26 cellular contexts compared by ENCODE assay signal in the genomic region with DNA sequence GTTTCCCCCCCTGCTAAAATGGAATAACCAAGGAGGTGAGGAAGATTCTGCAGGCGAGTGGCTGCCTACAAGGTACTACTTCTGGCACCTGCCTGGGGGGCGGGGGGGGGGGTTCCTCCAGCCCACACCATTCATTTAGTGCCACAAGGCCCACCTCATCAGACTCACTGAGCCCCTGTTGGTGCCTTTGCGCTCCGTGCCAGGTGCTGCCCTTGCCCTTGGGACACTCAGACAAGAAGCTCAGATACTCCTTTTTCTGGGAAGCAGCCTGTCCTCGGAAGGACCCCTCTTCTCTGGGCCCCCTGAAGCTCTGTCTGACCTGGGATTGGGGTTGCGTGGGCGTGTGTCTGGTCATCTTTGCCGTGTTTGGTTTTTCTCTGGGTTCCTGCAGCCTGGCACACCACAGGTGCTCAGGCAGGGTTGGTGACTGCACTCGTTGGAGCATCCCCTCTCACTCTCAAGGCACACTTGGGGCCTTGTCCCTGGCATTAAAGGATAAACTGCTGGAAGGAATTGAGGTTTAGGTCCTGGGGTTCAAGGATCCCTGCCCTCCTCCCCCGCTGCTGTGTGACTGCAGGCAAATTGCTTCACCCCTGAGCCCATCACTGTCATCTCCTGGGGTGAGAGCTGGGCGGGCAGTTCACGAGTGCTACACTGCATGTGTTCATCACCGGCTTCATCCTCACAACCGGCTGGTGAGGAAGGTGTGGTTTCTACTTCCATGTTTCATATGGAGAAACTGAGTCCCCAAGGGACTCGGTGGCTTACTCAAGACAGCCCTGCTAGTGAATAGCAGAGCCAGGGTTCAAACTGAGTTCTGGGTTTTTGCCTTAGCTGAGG. TPM values are rescaled to one million over a fixed set of nuclear protein-coding genes. Genes with fewer than 3 reads are reported as not detected.
DNase-seq lines count a peak whose midpoint lies in the region; ATAC-seq, FAIRE-seq and TF ChIP-seq lines count a peak whose summit lies in the region.
"Had no signal": no experiment of that assay in that cellular context is flagged by ENCODE, and none has a peak within 500 bp of the region (broad histone marks: within the 10 kb centered on the region; RNA-seq: fewer than 3 reads in every experiment).

No MANE protein-coding gene starts in this region.

- FAIRE-seq in K562 (lab: Jason Lieb, UNC), result no peak
- FAIRE-seq: endothelial cell of umbilical vein had no signal

- no peak overlapping the region for H3K4me3 Mint-ChIP-seq in CD14-positive monocyte
- H3K4me3 Mint-ChIP-seq: activated CD4-positive, alpha-beta memory T cell treated with anti-CD3 and anti-CD28 coated beads for 36 hours; activated T-cell treated with anti-CD3 and anti-CD28 coated beads, Interleukin-2, amount 50 U/mL, for 72 hours; neural progenitor cell; type B pancreatic cell had no signal

- POLR2A ChIA-PET in K562 (lab: Yijun Ruan, JAX), result interaction anchor here (0.6 kb wide), 1 partner anchor 8 kb away, joined by 3 read pairs; no protein-coding TSS in a partner anchor

- H3K79me2 ChIP-seq in K562 (ENCODE audit: control insufficient read depth, insufficient read depth, low read length), result no peaks in the 10 kb centered on the region

- no peaks in the 10 kb centered on the region for H3K4me1 Mint-ChIP-seq in CD14-positive monocyte

- H3K27ac ChIP-seq in K562 (ENCODE audit: extremely low read depth, low read depth, low read length) (no peak overlapping the region), left lung (no peak overlapping the region), spleen (no peak overlapping the region), gastroesophageal sphincter (no peak overlapping the region)
- H3K27ac ChIP-seq: brain microvascular endothelial cell, gastrocnemius medialis, neural progenitor cell, right lobe of liver, RWPE1 had no signal

- no peak overlapping the region for H2AFZ ChIP-seq in K562 (ENCODE audit: low read depth, low read length)
- H2AFZ ChIP-seq: neural progenitor cell had no signal

- intact Hi-C loops in CD14-positive monocyte (cut with micrococcal nuclease) (no loop called here), K562 (cut with micrococcal nuclease) (no loop called here), left lung (cut with DNase I) (no loop called here), spleen (cut with DNase I; ENCODE audit: low total_unique reads) (no loop called here)

- no TSS peak for BruUV-seq in K562 (replicated peaks; lab: Mats Ljungman, UMichigan)

- in situ Hi-C loops in K562 (cut with MboI), result no loop called here

- peaks cover 25% of the 10 kb centered on the region for H4K20me1 ChIP-seq in K562 (replicated peaks; ENCODE audit: control insufficient read depth, insufficient read depth, low read length)

- under 1% methylated on average over 13 of the region's 15 CpGs for WGBS in K562 (ENCODE audit: insufficient coverage, low coverage, missing lambda C conversion rate)
- WGBS in spleen, 5 donors, result 72 to 90% (median 79%) methylated on average over 15 of the region's 15 CpGs
- 73 to 80% methylated on average over 5 to 11 of the region's 15 CpGs for WGBS in gastroesophageal sphincter (ENCODE audit: low coverage in 1 of 2), 2 donors

- H3K9me3 ChIP-seq in K562 (replicated peaks; ENCODE audit: control insufficient read depth, insufficient read depth, low read depth, low read length) (no peaks in the 10 kb centered on the region), left lung (no peaks in the 10 kb centered on the region), spleen (no peaks in the 10 kb centered on the region), gastroesophageal sphincter (no peaks in the 10 kb centered on the region)
- H3K9me3 ChIP-seq: gastrocnemius medialis, right lobe of liver had no signal

- CTCF ChIA-PET in K562 (lab: Yijun Ruan, JAX; ENCODE audit: low intra/inter-chr PET ratio), result no interaction called here

- H3K36me3 Mint-ChIP-seq in CD14-positive monocyte, result no peaks in the 10 kb centered on the region
- H3K36me3 Mint-ChIP-seq: activated CD4-positive, alpha-beta memory T cell treated with anti-CD3 and anti-CD28 coated beads for 36 hours; neural progenitor cell; type B pancreatic cell had no signal

- no peak for ATAC-seq in K562
- ATAC-seq in left lung, result no peak
- ATAC-seq in HG03457 (IDR thresholded peaks at IDR 0.05; ENCODE audit: unreplicated experiment), result no peak
- ATAC-seq in gastroesophageal sphincter, result no peak
- ATAC-seq: activated T-cell treated with anti-CD3 and anti-CD28 coated beads, Interleukin-2, amount 50 U/mL, for 72 hours; gastrocnemius medialis; left colon; right lobe of liver had no signal

- TF ChIP-seq RAD21 in K562 (CRISPR knock-in tag; conservative IDR thresholded peaks at IDR 0.05 in 1 of 2, IDR thresholded peaks at IDR 0.05 in 1 of 2), result no peak

- TF ChIP-seq EP300 in K562 (IDR thresholded peaks at IDR 0.05; ENCODE audit: low read length) (no peak), gastroesophageal sphincter (IDR thresholded peaks at IDR 0.05) (no peak)

- H3K9me3 Mint-ChIP-seq in CD14-positive monocyte, result peaks cover 0 to 5% (median 0%) of the 10 kb centered on the region in 7 donors
- H3K9me3 Mint-ChIP-seq: activated CD4-positive, alpha-beta memory T cell treated with anti-CD3 and anti-CD28 coated beads for 36 hours; activated T-cell treated with anti-CD3 and anti-CD28 coated beads, Interleukin-2, amount 50 U/mL, for 72 hours; neural progenitor cell; type B pancreatic cell had no signal

- no peak for TF ChIP-seq CTCF in CD14-positive monocyte (IDR thresholded peaks at IDR 0.05)
- TF ChIP-seq CTCF in K562 (IDR thresholded peaks at IDR 0.05 in 2 of 3, conservative IDR thresholded peaks at IDR 0.05 in 1 of 3; ENCODE audit: insufficient read depth in 2 of 3, low read depth in 1 of 3, low read length in 3 of 3), result no peak
- no peak for TF ChIP-seq CTCF in left lung (IDR thresholded peaks at IDR 0.05)
- no peak for TF ChIP-seq CTCF in spleen (IDR thresholded peaks at IDR 0.05 in 8 of 11, conservative IDR thresholded peaks at IDR 0.05 in 3 of 11)
- TF ChIP-seq CTCF in gastroesophageal sphincter (IDR thresholded peaks at IDR 0.05), result no peak

- no peak overlapping the region for H3K4me2 ChIP-seq in K562 (ENCODE audit: insufficient read depth, low read length)
- H3K4me2 ChIP-seq: neural progenitor cell had no signal

- H3K9ac ChIP-seq in K562 (ENCODE audit: insufficient read depth in 1 of 2, low read depth in 2 of 2, low read length in 2 of 2), result no peak overlapping the region
- H3K9ac ChIP-seq: neural progenitor cell had no signal

- H3K4me1 ChIP-seq in K562 (replicated peaks in 1 of 2; ENCODE audit: control insufficient read depth in 2 of 2, insufficient read depth in 2 of 2, low read length in 2 of 2) (no peaks in the 10 kb centered on the region), left lung (no peaks in the 10 kb centered on the region), spleen (peaks cover 0 to 25% (median 7%) of the 10 kb centered on the region in 6 donors), gastroesophageal sphincter (peaks cover 0 to 12% (median 0%) of the 10 kb centered on the region in 3 donors)

- TF ChIP-seq POLR2A in K562 (conservative IDR thresholded peaks at IDR 0.05), result no peak
- TF ChIP-seq POLR2A in spleen (IDR thresholded peaks at IDR 0.05), result no peak
- no peak for TF ChIP-seq POLR2A in gastroesophageal sphincter (IDR thresholded peaks at IDR 0.05)

- H3K4me3 ChIP-seq in K562, result no peak overlapping the region
- no peak overlapping the region for H3K4me3 ChIP-seq in left lung
- H3K4me3 ChIP-seq in spleen, result no peak overlapping the region
- H3K4me3 ChIP-seq in gastroesophageal sphincter, result no peak overlapping the region
- H3K4me3 ChIP-seq: gastrocnemius medialis, neural progenitor cell, right lobe of liver had no signal

- no peak overlapping the region for H3K27ac Mint-ChIP-seq in CD14-positive monocyte
- H3K27ac Mint-ChIP-seq: activated CD4-positive, alpha-beta memory T cell treated with anti-CD3 and anti-CD28 coated beads for 36 hours; activated T-cell treated with anti-CD3 and anti-CD28 coated beads, Interleukin-2, amount 50 U/mL, for 72 hours; neural progenitor cell; type B pancreatic cell had no signal

- H3K36me3 ChIP-seq in K562 (ENCODE audit: control insufficient read depth, insufficient read depth, low read length), result no peaks in the 10 kb centered on the region
- H3K36me3 ChIP-seq in left lung, result no peaks in the 10 kb centered on the region
- no peaks in the 10 kb centered on the region for H3K36me3 ChIP-seq in spleen
- no peaks in the 10 kb centered on the region for H3K36me3 ChIP-seq in gastroesophageal sphincter
- H3K36me3 ChIP-seq: brain microvascular endothelial cell, gastrocnemius medialis, neural progenitor cell, right lobe of liver had no signal

- peaks cover 32 to 90% of the 10 kb centered on the region in 2 experiments for H3K27me3 ChIP-seq in K562 (ENCODE audit: control insufficient read depth in 2 of 2, insufficient read depth in 2 of 2, low read length in 2 of 2)
- H3K27me3 ChIP-seq in left lung, result peaks cover 0 to 19% of the 10 kb centered on the region in 2 donors
- peaks cover 0 to 22% (median 0%) of the 10 kb centered on the region in 7 donors for H3K27me3 ChIP-seq in spleen (replicated peaks in 1 of 7)
- H3K27me3 ChIP-seq in gastroesophageal sphincter, result peaks cover 20% of the 10 kb centered on the region
- H3K27me3 ChIP-seq: brain microvascular endothelial cell, gastrocnemius medialis, right lobe of liver had no signal

- peak; percentile 20 for DNase-seq in CD14-positive monocyte (ENCODE audit: low spot score)
- DNase-seq in K562 (ENCODE audit: extremely low read depth in 1 of 4, low spot score in 3 of 4), result no peak
- peak; percentile 10 to 36 for DNase-seq in left lung
- peak; percentile 62 for DNase-seq in spleen
- no peak for DNase-seq in DMS 273 treated with DMSO at 0.1 percent for 48 hours (lab: John Stamatoyannopoulos, UW)
- DNase-seq: activated CD4-positive, alpha-beta memory T cell treated with anti-CD3 and anti-CD28 coated beads for 36 hours; activated CD4-positive, CD25-positive, alpha-beta regulatory T cell treated with anti-CD3 and anti-CD28 coated beads, Interleukin-2, amount 50 U/mL, for 72 hours; activated T-cell treated with anti-CD3 and anti-CD28 coated beads, Interleukin-2, amount 50 U/mL, for 72 hours; amniotic stem cell; brain microvascular endothelial cell; DMS79 treated with DMSO at 0.1 percent for 48 hours; GDM1; NCI-H1105; NCI-H187; NCI-H510A; stimulated activated CD4-positive, alpha-beta T cell treated with anti-CD3 and anti-CD28 coated beads, Interleukin-4, amount 100 ng/mL, for 1 hour had no signal

- no peaks in the 10 kb centered on the region for H3K9me1 ChIP-seq in K562 (ENCODE audit: control insufficient read depth, insufficient read depth, low read length)

- peaks cover 24 to 30% (median 28%) of the 10 kb centered on the region in 3 donors for H3K27me3 Mint-ChIP-seq in CD14-positive monocyte (ENCODE audit: low read depth in 3 of 3)

RNA-seq across cellular contexts. Expression of a gene that starts 16.9 kb away (rescaled TPM):
- polyA plus RNA-seq in CD14-positive monocyte (not detected), K562 (2011; rRNA removed) (0.04 and 0.05 TPM in 2 replicates), K562 (2014; fragmentation: Illumina TruSeq; extraction: Trizol) (0.10 and 0.18 TPM in 2 replicates), K562 (2014; fragmentation: Nextera tagmentation; extraction: Ambion mirVana) (under 1 TPM in 1 of 2 experiments, not detected in 1; 0.03 TPM), K562 (2014; rRNA removed) (0.11 and 0.36 TPM in 2 replicates), spleen (1 to 10 TPM; 1.3 to 5.2 (median 2.1) TPM)
- total RNA-seq in K562 (2011; cell fraction: chromatin; rRNA removed; ENCODE audit: low replicate concordance), result 0.21 TPM in 1 of 2 replicates, not detected in the other
- total RNA-seq in K562 (2011; cell fraction: nucleolus; rRNA removed), result 0.33 and 0.39 TPM in 2 replicates
- not detected in 2 replicates for total RNA-seq in K562 (2011; cell fraction: nucleoplasm; rRNA removed)
- total RNA-seq in K562 (2014; rRNA removed) (0.14 and 0.49 TPM in 2 replicates), K562 (2014; rRNA removed; fragmentation: Illumina TruSeq; extraction: Trizol) (0.06 and 0.07 TPM in 2 replicates), K562 (2015; rRNA removed; fragmentation: Illumina TruSeq; extraction: Trizol) (0.26 and 0.36 TPM in 2 replicates), K562 (2021) (0.29 and 0.83 TPM in 2 replicates), left lung (1 to 10 TPM; 2.9 to 3.1 TPM), spleen (10 to 100 TPM; 13.9 to 30.7 (median 21.5) TPM), gastroesophageal sphincter (1 to 10 TPM in 2 of 4 donors, under 1 TPM in 2; 0.54 to 3.7 (median 0.92) TPM)
- polyA plus RNA-seq in K562 (2011; cell fraction: cytosol; rRNA removed), result 0.10 and 0.46 TPM in 2 replicates
- polyA plus RNA-seq in K562 (2011; cell fraction: nucleus; rRNA removed), result 0.06 and 0.18 TPM in 2 replicates
- 0.35 and 0.40 TPM in 2 replicates for polyA plus RNA-seq in K562 (2012)
- 0.06 TPM in 1 of 2 replicates, not detected in the other for polyA minus RNA-seq in K562 (2011; rRNA and poly(A)+ RNA removed)
- polyA minus RNA-seq in K562 (2011; cell fraction: cytosol; rRNA and poly(A)+ RNA removed), result 0.29 TPM in 1 of 2 replicates, not detected in the other
- 0.40 and 0.56 TPM in 2 replicates for polyA minus RNA-seq in K562 (2011; cell fraction: nucleus; rRNA and poly(A)+ RNA removed)
- total RNA-seq: fibroblast of lung had no signal

Comparison
In these comparisons a context has a peak if more than half of its experiments do, and no peak if none do; other contexts are left out.
1. DNase-seq: peak in CD14-positive monocyte (single experiment), left lung (2 of 2) and spleen (single experiment); none in K562 (0 of 4) and DMS 273 treated with DMSO at 0.1 percent for 48 hours (single experiment).